ENCODE assay signal across 1 cellular context in genomic region chr13:110455941-110456340, GRCh38.
TF ChIP-seq lines count a peak whose summit lies in the region.

No MANE protein-coding gene starts in this region.

TF ChIP-seq in HepG2, 621 proteins besides CTCF, POLR2A, EP300 and RAD21 (continued from another document):
- TF ChIP-seq PBX3 (CRISPR knock-in tag; IDR thresholded peaks at IDR 0.05; ENCODE audit: borderline replicate concordance) (no peak), IRF2 (CRISPR knock-in tag; IDR thresholded peaks at IDR 0.05) (0 out of 2 replicates have a peak, but pooled peaks have one; percentile 60), KLF6 (CRISPR knock-in tag; IDR thresholded peaks at IDR 0.05) (no peak), ZBTB42 (CRISPR knock-in tag; IDR thresholded peaks at IDR 0.05) (no peak), CAMTA2 (CRISPR knock-in tag; IDR thresholded peaks at IDR 0.05; ENCODE audit: borderline replicate concordance) (no peak), NCOA1 (CRISPR knock-in tag; IDR thresholded peaks at IDR 0.05) (no peak), ZSCAN30 (CRISPR knock-in tag; IDR thresholded peaks at IDR 0.05) (no peak), RFX3 (CRISPR knock-in tag; IDR thresholded peaks at IDR 0.05) (no peak), SALL2 (CRISPR knock-in tag; IDR thresholded peaks at IDR 0.05) (no peak), FOXO1 (CRISPR knock-in tag; IDR thresholded peaks at IDR 0.05) (0 out of 2 replicates have a peak, but pooled peaks have one; percentile 37), ZNF550 (CRISPR knock-in tag; IDR thresholded peaks at IDR 0.05; ENCODE audit: borderline replicate concordance) (no peak), ZNF629 (CRISPR knock-in tag; conservative IDR thresholded peaks at IDR 0.05) (no peak), CBX1 (IDR thresholded peaks at IDR 0.05; ENCODE audit: low read depth) (no peak), ZBTB20 (CRISPR knock-in tag; IDR thresholded peaks at IDR 0.05; ENCODE audit: borderline replicate concordance, low read depth) (no peak), ZNF296 (CRISPR knock-in tag; conservative IDR thresholded peaks at IDR 0.05) (no peak)
